In genomic region chr10:62121197-62121550, GRCh38 we compare ENCODE assay signal across 19 cellular contexts.
DNase-seq lines count a peak whose midpoint lies in the region; ATAC-seq lines count a peak whose summit lies in the region.
"Had no signal": no experiment of that assay in that cellular context is flagged by ENCODE, and none has a peak within 500 bp of the region (broad histone marks: within the 10 kb centered on the region; RNA-seq: fewer than 3 reads in every experiment).

No MANE protein-coding gene starts in this region.

- POLR2A ChIA-PET in CD8-positive, alpha-beta memory T cell (lab: Charles Lee), result no interaction called here

- peak overlapping the region in 4 of 7 donors; percentile 0 to 12 (median 7) for H3K4me3 Mint-ChIP-seq in CD8-positive, alpha-beta memory T cell
- H3K4me3 Mint-ChIP-seq in T-helper 2 cell treated with Interferon-gamma antibody and Interleukin-4, amounts not matched to agents 5 μg/mL and 100 μg/mL, for 36 hours, result peak overlapping the region; percentile 30
- H3K4me3 Mint-ChIP-seq: CD8-positive, alpha-beta T cell had no signal

- H3K9me3 Mint-ChIP-seq in CD8-positive, alpha-beta memory T cell, result peaks cover 2 to 24% (median 20%) of the 10 kb centered on the region in 5 donors
- peaks cover 54% of the 10 kb centered on the region for H3K9me3 Mint-ChIP-seq in T-helper 2 cell treated with Interferon-gamma antibody and Interleukin-4, amounts not matched to agents 5 μg/mL and 100 μg/mL, for 36 hours

- DNase-seq in CD8-positive, alpha-beta memory T cell, result no peak
- no peak for DNase-seq in T-helper 2 cell treated with Interferon-gamma antibody and Interleukin-4, amounts not matched to agents 5 μg/mL and 100 μg/mL, for 36 hours (ENCODE audit: low spot score)
- DNase-seq in dermis blood vessel endothelial cell (peak; percentile 65), HuH-7.5 (ENCODE audit: low spot score) (no peak), COLO668 (lab: John Stamatoyannopoulos, UW; ENCODE audit: unreplicated experiment) (no peak)
- DNase-seq: activated CD4-positive, alpha-beta T cell treated with anti-CD3 and anti-CD28 coated beads, Interleukin-2, amount 50 U/mL, for 4 hours; CD8-positive, alpha-beta T cell; GDM1; glutamatergic neuron; NCI-H1105 treated with DMSO at 0.1 percent for 48 hours; NCI-H2029 treated with DMSO at 0.1 percent for 48 hours; Right ventricle myocardium superior; stimulated activated CD4-positive, alpha-beta T cell treated with anti-CD3 and anti-CD28 coated beads, Interleukin-2, amount 100 ng/mL, for 48 hours; transverse colon had no signal

- H3K27ac ChIP-seq in ACC112 (ENCODE audit: low read depth, low read length), result peak overlapping the region; percentile 68
- H3K27ac ChIP-seq in CD8-positive, alpha-beta memory T cell (ENCODE audit: low read depth, low read length), result no peak overlapping the region
- H3K27ac ChIP-seq: cardiac muscle cell, transverse colon had no signal

- peaks cover 7% of the 10 kb centered on the region; the same call in 1 of the 2 replicates for H3K36me3 ChIP-seq in ACC112 (ENCODE audit: insufficient read depth, low read length)
- H3K36me3 ChIP-seq in CD8-positive, alpha-beta memory T cell (ENCODE audit: insufficient read depth, low read length), result no peaks in the 10 kb centered on the region
- H3K36me3 ChIP-seq: cardiac muscle cell, transverse colon had no signal

- no peaks in the 10 kb centered on the region for H3K79me2 ChIP-seq in ACC112 (ENCODE audit: control insufficient read depth, insufficient read depth, low read length, unreplicated experiment)

- no peak for ATAC-seq in HG03135 (IDR thresholded peaks at IDR 0.05; ENCODE audit: unreplicated experiment)
- no peak for ATAC-seq in GM18870 (IDR thresholded peaks at IDR 0.05; ENCODE audit: unreplicated experiment)
- ATAC-seq: CD8-positive, alpha-beta T cell had no signal

- CTCF ChIA-PET in CD8-positive, alpha-beta memory T cell (lab: Charles Lee), result no interaction called here

- no peaks in the 10 kb centered on the region for H3K27me3 Mint-ChIP-seq in CD8-positive, alpha-beta memory T cell
- no peaks in the 10 kb centered on the region for H3K27me3 Mint-ChIP-seq in T-helper 2 cell treated with Interferon-gamma antibody and Interleukin-4, amounts not matched to agents 5 μg/mL and 100 μg/mL, for 36 hours (ENCODE audit: low read depth)

- H3K36me3 Mint-ChIP-seq in CD8-positive, alpha-beta memory T cell, result peaks cover 6 to 28% (median 8%) of the 10 kb centered on the region in 3 donors
- H3K36me3 Mint-ChIP-seq in T-helper 2 cell treated with Interferon-gamma antibody and Interleukin-4, amounts not matched to agents 5 μg/mL and 100 μg/mL, for 36 hours (ENCODE audit: low read depth), result peaks cover 50% of the 10 kb centered on the region

- H3K27ac Mint-ChIP-seq in CD8-positive, alpha-beta memory T cell, result peak overlapping the region in 2 of 8 donors; percentile 41 to 44
- H3K27ac Mint-ChIP-seq in T-helper 2 cell treated with Interferon-gamma antibody and Interleukin-4, amounts not matched to agents 5 μg/mL and 100 μg/mL, for 36 hours, result peak overlapping the region; percentile 88
- H3K27ac Mint-ChIP-seq: CD8-positive, alpha-beta T cell had no signal

- H2AFZ ChIP-seq in ACC112 (ENCODE audit: low read length, unreplicated experiment), result peak overlapping the region; percentile 64

- H3K27me3 ChIP-seq in ACC112 (ENCODE audit: insufficient read depth, low read length), result no peaks in the 10 kb centered on the region
- H3K27me3 ChIP-seq in CD8-positive, alpha-beta memory T cell (ENCODE audit: insufficient read depth, low read length, poor library complexity, severe bottlenecking), result no peaks in the 10 kb centered on the region
- H3K27me3 ChIP-seq: cardiac muscle cell, transverse colon had no signal

- no peaks in the 10 kb centered on the region for H3K4me1 ChIP-seq in ACC112 (ENCODE audit: control insufficient read depth, insufficient read depth, low read length, unreplicated experiment)
- H3K4me1 ChIP-seq in CD8-positive, alpha-beta memory T cell (ENCODE audit: insufficient read depth, low read length), result no peaks in the 10 kb centered on the region
- H3K4me1 ChIP-seq: transverse colon had no signal

- peaks cover 12 to 26% (median 23%) of the 10 kb centered on the region in 3 donors for H3K4me1 Mint-ChIP-seq in CD8-positive, alpha-beta memory T cell
- peaks cover 29% of the 10 kb centered on the region for H3K4me1 Mint-ChIP-seq in T-helper 2 cell treated with Interferon-gamma antibody and Interleukin-4, amounts not matched to agents 5 μg/mL and 100 μg/mL, for 36 hours (ENCODE audit: low read depth)

- peak overlapping the region; percentile 40; the same call in 1 of the 2 replicates for H3K4me3 ChIP-seq in ACC112 (ENCODE audit: low read depth, low read length)
- no peak overlapping the region for H3K4me3 ChIP-seq in CD8-positive, alpha-beta memory T cell (ENCODE audit: low read length)
- H3K4me3 ChIP-seq: cardiac muscle cell, smooth muscle cell, transverse colon had no signal

- H3K9me3 ChIP-seq in CD8-positive, alpha-beta memory T cell (ENCODE audit: low read length), result no peaks in the 10 kb centered on the region
